Comparison of ENCODE assay signal across 14 cellular contexts in genomic region chr15:37111427-37111717, GRCh38. TPM values are rescaled to one million over a fixed set of nuclear protein-coding genes. Genes with fewer than 3 reads are reported as not detected.
A peak's percentile ranks its signal among the peaks of the same experiment; 100 is the strongest.
DNase-seq lines count a peak whose midpoint lies in the region; ATAC-seq and TF ChIP-seq lines count a peak whose summit lies in the region.
"Had no signal": no experiment of that assay in that cellular context is flagged by ENCODE, and none has a peak within 500 bp of the region (broad histone marks: within the 10 kb centered on the region; RNA-seq: fewer than 3 reads in every experiment).

No MANE protein-coding gene starts in this region.

- TF ChIP-seq CTCF in Caco-2 (IDR thresholded peaks at IDR 0.05; ENCODE audit: insufficient read depth in 1 of 2, low read depth in 1 of 2, low read length in 1 of 2, severe bottlenecking in 1 of 2, unreplicated experiment in 1 of 2) (no peak), fibroblast of mammary gland (conservative IDR thresholded peaks at IDR 0.05; ENCODE audit: control insufficient read depth, insufficient read depth, low read depth, low read length) (no peak), osteoblast (IDR thresholded peaks at IDR 0.05; ENCODE audit: extremely low read depth, low read depth, low read length) (no peak)

- H4K20me1 ChIP-seq in osteoblast (ENCODE audit: insufficient read depth, low read length): no peaks in the 10 kb centered on the region

- no peak overlapping the region for H3K18ac ChIP-seq in mesendoderm (ENCODE audit: low read length)

- no peak overlapping the region for H2BK15ac ChIP-seq in mesendoderm (replicated peaks; ENCODE audit: low read depth)

- H2BK5ac ChIP-seq in mesendoderm (ENCODE audit: low read length): no peak overlapping the region

- H3K9me3 Mint-ChIP-seq in Caco-2 (ENCODE audit: unreplicated experiment): no peaks in the 10 kb centered on the region
- H3K9me3 Mint-ChIP-seq: natural killer cell treated with Interleukin-12 subunit alpha and Interleukin-12 subunit beta and Interleukin-15 and Interleukin-18, amount 100 ng/mL, for 72 hours had no signal

- intact Hi-C loops in Caco-2 (cut with micrococcal nuclease; ENCODE audit: unreplicated experiment): no loop called here

- H4K8ac ChIP-seq in mesendoderm (ENCODE audit: low read depth, low read length): no peak overlapping the region

- ATAC-seq in T-helper 17 cell: no peak
- ATAC-seq: natural killer cell treated with Interleukin-12 subunit alpha and Interleukin-12 subunit beta and Interleukin-15 and Interleukin-18, amount 100 ng/mL, for 72 hours had no signal

- H3K4me2 ChIP-seq in osteoblast (ENCODE audit: insufficient read depth, low read length) (peak overlapping the region; percentile 74), mesendoderm (ENCODE audit: low read length) (no peak overlapping the region)

- no TSS peak for BruUV-seq in Caco-2 (replicated peaks; lab: Mats Ljungman, UMichigan)

- H3K4me1 Mint-ChIP-seq in Caco-2 (ENCODE audit: low read depth, unreplicated experiment): peaks cover 12% of the 10 kb centered on the region
- peaks cover 3% of the 10 kb centered on the region for H3K4me1 Mint-ChIP-seq in T-helper 17 cell

- H3K4me1 ChIP-seq in Caco-2 (no peaks in the 10 kb centered on the region), SJSA1 (replicated peaks) (peaks cover 7% of the 10 kb centered on the region), osteoblast (ENCODE audit: insufficient read depth, low read length) (no peaks in the 10 kb centered on the region), mesendoderm (ENCODE audit: control insufficient read depth, low read depth, low read length) (no peaks in the 10 kb centered on the region)

- H3K36me3 ChIP-seq in Caco-2 (ENCODE audit: control insufficient read depth, insufficient read depth, low read length) (no peaks in the 10 kb centered on the region), SJSA1 (no peaks in the 10 kb centered on the region), osteoblast (ENCODE audit: insufficient read depth, low read length) (no peaks in the 10 kb centered on the region), mesendoderm (ENCODE audit: control insufficient read depth, insufficient read depth, low read length) (no peaks in the 10 kb centered on the region)

- H3K79me2 ChIP-seq in osteoblast (ENCODE audit: insufficient read depth, low read length): no peaks in the 10 kb centered on the region
- no peaks in the 10 kb centered on the region for H3K79me2 ChIP-seq in mesendoderm (ENCODE audit: control insufficient read depth, insufficient read depth, low read length)

- H3K79me1 ChIP-seq in mesendoderm (ENCODE audit: low read length): no peaks in the 10 kb centered on the region

- H2AFZ ChIP-seq in osteoblast (ENCODE audit: low read length): no peak overlapping the region

- POLR2A ChIA-PET in Caco-2 (lab: Charles Lee): no interaction called here

- H3K9me3 ChIP-seq in Caco-2: no peaks in the 10 kb centered on the region
- no peaks in the 10 kb centered on the region for H3K9me3 ChIP-seq in SJSA1 (replicated peaks)
- H3K9me3 ChIP-seq in osteoblast (ENCODE audit: low read depth, low read length): no peaks in the 10 kb centered on the region
- H3K9me3 ChIP-seq in T-helper 17 cell (ENCODE audit: control insufficient read depth, low read length, poor library complexity, severe bottlenecking): peaks cover 3% of the 10 kb centered on the region

- no peak overlapping the region for H3K27ac Mint-ChIP-seq in Caco-2 (ENCODE audit: unreplicated experiment)
- no peak overlapping the region for H3K27ac Mint-ChIP-seq in T-helper 17 cell
- H3K27ac Mint-ChIP-seq: natural killer cell treated with Interleukin-12 subunit alpha and Interleukin-12 subunit beta and Interleukin-15 and Interleukin-18, amount 100 ng/mL, for 72 hours had no signal

- H3K4ac ChIP-seq in mesendoderm (ENCODE audit: low read depth, low read length): no peak overlapping the region

- no peak for DNase-seq in Caco-2
- no peak for DNase-seq in SJSA1 (ENCODE audit: low read depth in 1 of 2, low spot score in 2 of 2)
- no peak for DNase-seq in fibroblast of mammary gland (ENCODE audit: low read depth)
- DNase-seq in osteoblast (ENCODE audit: insufficient read length, low spot score, missing footprints): no peak
- DNase-seq in AML-193 (lab: John Stamatoyannopoulos, UW): no peak
- no peak for DNase-seq in mucosa of gallbladder (ENCODE audit: low spot score)
- DNase-seq in mesendoderm: no peak
- no peak for DNase-seq in T-helper 17 cell
- DNase-seq: activated CD4-positive, alpha-beta T cell treated with anti-CD3 and anti-CD28 coated beads, Interleukin-2, amount 50 U/mL, for 1 hour; activated naive CD4-positive, alpha-beta T cell; NCI-H1105; stimulated activated CD4-positive, alpha-beta T cell treated with anti-CD3 and anti-CD28 coated beads, Interleukin-4, amount 100 ng/mL, for 1 hour had no signal

- H2AK5ac ChIP-seq in mesendoderm (ENCODE audit: low read length): no peak overlapping the region

- H3K4me3 Mint-ChIP-seq in Caco-2 (ENCODE audit: unreplicated experiment) (peak overlapping the region; percentile 36), T-helper 17 cell (no peak overlapping the region)
- H3K4me3 Mint-ChIP-seq: natural killer cell treated with Interleukin-12 subunit alpha and Interleukin-12 subunit beta and Interleukin-15 and Interleukin-18, amount 100 ng/mL, for 72 hours had no signal

- H3K36me3 Mint-ChIP-seq in Caco-2 (ENCODE audit: insufficient read depth, unreplicated experiment) (peaks cover 5% of the 10 kb centered on the region), T-helper 17 cell (ENCODE audit: low read depth) (peaks cover 9% of the 10 kb centered on the region)

- no peak overlapping the region for H3K4me3 ChIP-seq in Caco-2 (ENCODE audit: low read depth, low read length)
- peak overlapping the region; percentile 35; the same call in 1 of the 2 replicates for H3K4me3 ChIP-seq in SJSA1
- H3K4me3 ChIP-seq in fibroblast of mammary gland (ENCODE audit: control insufficient read depth, low read depth, low read length): peak overlapping the region; percentile 51
- H3K4me3 ChIP-seq in osteoblast (ENCODE audit: insufficient read depth, low read length): no peak overlapping the region
- no peak overlapping the region for H3K4me3 ChIP-seq in mesendoderm (ENCODE audit: low read length)

- H2BK120ac ChIP-seq in mesendoderm (ENCODE audit: low read depth, low read length): no peak overlapping the region

- H3K27me3 ChIP-seq in Caco-2 (replicated peaks; ENCODE audit: control insufficient read depth, insufficient read depth, low read length) (no peaks in the 10 kb centered on the region), SJSA1 (replicated peaks) (peaks cover 31% of the 10 kb centered on the region), osteoblast (ENCODE audit: insufficient read depth, low read length) (peaks cover 27% of the 10 kb centered on the region), mesendoderm (ENCODE audit: insufficient read depth, low read length, poor library complexity) (peaks cover 32% of the 10 kb centered on the region)

- no peak overlapping the region for H4K5ac ChIP-seq in mesendoderm (ENCODE audit: low read length)

- no CpG with 5 or more reads among the region's 3 CpGs for whole genome bisulfite sequencing in mesendoderm (ENCODE audit: extremely low coverage, insufficient coverage, low lambda C conversion rate)

- CTCF ChIA-PET in Caco-2 (lab: Charles Lee): interaction anchor here (0.6 to 0.7 kb wide), 2 partner anchors 100 to 1047 kb away, joined by 4 read pairs; no protein-coding TSS in a partner anchor

- H3K56ac ChIP-seq in mesendoderm (ENCODE audit: low read length): no peak overlapping the region

- H3K27ac ChIP-seq in SJSA1 (no peak overlapping the region), osteoblast (ENCODE audit: low read depth, low read length) (no peak overlapping the region), mesendoderm (ENCODE audit: low read depth, low read length) (no peak overlapping the region)
- H3K27ac ChIP-seq: HL-60 had no signal

- H3K27me3 Mint-ChIP-seq in Caco-2 (ENCODE audit: insufficient read depth, unreplicated experiment): no peaks in the 10 kb centered on the region
- H3K27me3 Mint-ChIP-seq in T-helper 17 cell: peaks cover 59% of the 10 kb centered on the region

- no peak overlapping the region for H3K9ac ChIP-seq in mesendoderm (ENCODE audit: low read length)

- no peak overlapping the region for H3K23ac ChIP-seq in mesendoderm (ENCODE audit: low read length)

RNA-seq across cellular contexts. Expression of gene MEIS2, which starts 11.0 kb away (rescaled TPM):
- 28.5 and 28.7 TPM in 2 replicates for total RNA-seq in Caco-2 (2022)
- total RNA-seq in SJSA1 (2014; rRNA removed; shearing (Covaris generic)): 3.0 and 4.2 TPM in 2 replicates
- 14.7 and 17.7 TPM in 2 replicates for total RNA-seq in osteoblast
- total RNA-seq in mucosa of gallbladder: 41.4 TPM
- 0.14 TPM for polyA plus RNA-seq in mesendoderm (2013, experiment 1 of 2)
- polyA plus RNA-seq in mesendoderm (2013, experiment 2 of 2): 0.20 TPM
- total RNA-seq in T-helper 17 cell: not detected

Comparison
In these comparisons a context has a peak if more than half of its experiments do, and no peak if none do; other contexts are left out.
1. H3K4me3 ChIP-seq: peak in SJSA1 (single experiment) and fibroblast of mammary gland (single experiment); none in Caco-2 (single experiment), osteoblast (single experiment) and mesendoderm (single experiment).